In the genomic region with DNA sequence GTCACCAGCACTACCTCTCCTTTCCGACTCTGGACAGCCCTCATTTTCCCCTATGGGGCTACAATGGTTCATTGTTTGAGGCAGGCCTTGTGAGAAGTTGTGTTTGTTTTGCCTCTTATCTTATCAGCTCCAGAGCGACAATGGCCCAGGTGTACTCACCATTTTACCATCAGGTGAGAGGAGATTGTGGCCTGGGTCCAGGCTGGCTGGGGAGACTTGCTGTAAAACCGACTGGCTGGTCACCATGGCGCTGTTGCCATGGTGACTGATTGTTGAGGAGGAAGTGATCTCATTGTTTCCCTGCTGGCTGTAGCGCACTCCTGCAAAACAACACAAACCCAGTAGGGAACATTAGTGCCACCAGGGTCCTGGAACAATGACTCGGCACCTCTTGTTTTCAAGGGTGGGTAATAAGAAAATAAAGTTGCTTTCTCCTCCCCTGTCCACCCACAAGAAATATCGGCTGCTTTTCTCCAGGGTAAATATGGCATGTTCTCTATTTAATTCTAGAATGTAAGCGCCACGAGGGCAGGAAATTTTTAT, we compare ENCODE assay signal across 9 cellular contexts. TPM values are rescaled to one million over a fixed set of nuclear protein-coding genes. Genes with fewer than 3 reads are reported as not detected.
DNase-seq lines count a peak whose midpoint lies in the region; ATAC-seq and TF ChIP-seq lines count a peak whose summit lies in the region.
"Had no signal": no experiment of that assay in that cellular context is flagged by ENCODE, and none has a peak within 500 bp of the region (broad histone marks: within the 10 kb centered on the region; RNA-seq: fewer than 3 reads in every experiment).

No MANE protein-coding gene starts in this region.

- POLR2A ChIA-PET in SK-N-SH (lab: Yijun Ruan, JAX): no interaction called here

- peak; percentile 58 for DNase-seq in AG20443 (ENCODE audit: low spot score)
- peak; percentile 32 for DNase-seq in LHCN-M2 (ENCODE audit: low read depth)
- peak; percentile 40 for DNase-seq in SK-N-SH
- DNase-seq in iPS-NIHi7 (ENCODE audit: extremely low spot score): peak; percentile 94
- DNase-seq in GM19240 (ENCODE audit: insufficient read length, low spot score): no peak
- no peak for DNase-seq in activated effector memory CD4-positive, alpha-beta T cell treated with anti-CD3 and anti-CD28 coated beads, Interleukin-2, amount 50 U/mL, for 16 hours
- no peak for DNase-seq in SKM-1 (lab: John Stamatoyannopoulos, UW; ENCODE audit: unreplicated experiment)

- no peak for ATAC-seq in activated CD4-positive, CD25-positive, alpha-beta regulatory T cell treated with anti-CD3 and anti-CD28 coated beads, Interleukin-2, amount 50 U/mL, for 24 hours

- no peak overlapping the region for H3K27ac ChIP-seq in SK-N-SH (ENCODE audit: low read depth in 2 of 2, low read length in 1 of 2)
- H3K27ac ChIP-seq: epithelial cell of prostate had no signal

- TF ChIP-seq CTCF in SK-N-SH (IDR thresholded peaks at IDR 0.05): no peak

- H3K9me2 ChIP-seq in SK-N-SH: no peaks in the 10 kb centered on the region

- H3K4me3 ChIP-seq in SK-N-SH (ENCODE audit: low read depth in 2 of 2, low read length in 1 of 2): no peak overlapping the region

- CTCF ChIA-PET in SK-N-SH (lab: Yijun Ruan, JAX): no interaction called here

- H4K20me1 ChIP-seq in SK-N-SH (ENCODE audit: insufficient read depth): no peaks in the 10 kb centered on the region

- no peak for TF ChIP-seq RAD21 in SK-N-SH (IDR thresholded peaks at IDR 0.05; ENCODE audit: low read length)

- H3K9me3 ChIP-seq in SK-N-SH: no peaks in the 10 kb centered on the region

- WGBS in SK-N-SH (ENCODE audit: low lambda C conversion rate): 71% methylated on average over 9 of the region's 9 CpGs

- H3K79me2 ChIP-seq in SK-N-SH (ENCODE audit: insufficient read depth): no peaks in the 10 kb centered on the region

- H3F3A ChIP-seq in SK-N-SH (replicated peaks; ENCODE audit: insufficient read depth): peaks cover 4% of the 10 kb centered on the region

- TF ChIP-seq EP300 in SK-N-SH (IDR thresholded peaks at IDR 0.05; ENCODE audit: borderline replicate concordance in 1 of 2, low read depth in 1 of 2, low read length in 1 of 2): no peak

- H3K36me3 ChIP-seq in SK-N-SH (replicated peaks in 1 of 2; ENCODE audit: control insufficient read depth in 1 of 2, insufficient read depth in 2 of 2, low read length in 1 of 2): no peaks in the 10 kb centered on the region

- H2AFZ ChIP-seq in SK-N-SH (ENCODE audit: low read depth): no peak overlapping the region

- no peaks in the 10 kb centered on the region; a peak in 1 of 4 replicates for H3K4me1 ChIP-seq in SK-N-SH (ENCODE audit: control insufficient read depth in 1 of 2, insufficient read depth in 2 of 2, low read depth in 1 of 2, low read length in 1 of 2)

- H3K9ac ChIP-seq in SK-N-SH: no peak overlapping the region

- H3K4me2 ChIP-seq in SK-N-SH: no peak overlapping the region

- H3K27me3 ChIP-seq in SK-N-SH (ENCODE audit: insufficient read depth): no peaks in the 10 kb centered on the region

TF ChIP-seq in SK-N-SH, 30 proteins besides CTCF, POLR2A, EP300 and RAD21 (continues in another document):
- TF ChIP-seq, protein P1, sequence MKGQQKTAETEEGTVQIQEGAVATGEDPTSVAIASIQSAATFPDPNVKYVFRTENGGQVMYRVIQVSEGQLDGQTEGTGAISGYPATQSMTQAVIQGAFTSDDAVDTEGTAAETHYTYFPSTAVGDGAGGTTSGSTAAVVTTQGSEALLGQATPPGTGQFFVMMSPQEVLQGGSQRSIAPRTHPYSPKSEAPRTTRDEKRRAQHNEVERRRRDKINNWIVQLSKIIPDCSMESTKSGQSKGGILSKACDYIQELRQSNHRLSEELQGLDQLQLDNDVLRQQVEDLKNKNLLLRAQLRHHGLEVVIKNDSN (IDR thresholded peaks at IDR 0.05; ENCODE audit: borderline replicate concordance, low read depth): no peak
- TF ChIP-seq FOXM1 (IDR thresholded peaks at IDR 0.05; ENCODE audit: low read depth): no peak
- TF ChIP-seq, protein P2, sequence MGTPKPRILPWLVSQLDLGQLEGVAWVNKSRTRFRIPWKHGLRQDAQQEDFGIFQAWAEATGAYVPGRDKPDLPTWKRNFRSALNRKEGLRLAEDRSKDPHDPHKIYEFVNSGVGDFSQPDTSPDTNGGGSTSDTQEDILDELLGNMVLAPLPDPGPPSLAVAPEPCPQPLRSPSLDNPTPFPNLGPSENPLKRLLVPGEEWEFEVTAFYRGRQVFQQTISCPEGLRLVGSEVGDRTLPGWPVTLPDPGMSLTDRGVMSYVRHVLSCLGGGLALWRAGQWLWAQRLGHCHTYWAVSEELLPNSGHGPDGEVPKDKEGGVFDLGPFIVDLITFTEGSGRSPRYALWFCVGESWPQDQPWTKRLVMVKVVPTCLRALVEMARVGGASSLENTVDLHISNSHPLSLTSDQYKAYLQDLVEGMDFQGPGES (IDR thresholded peaks at IDR 0.05; ENCODE audit: low read depth, low read length): no peak
- no peak for TF ChIP-seq NFIC (IDR thresholded peaks at IDR 0.05; ENCODE audit: borderline replicate concordance)
- TF ChIP-seq GATA2 (CRISPR knock-in tag; IDR thresholded peaks at IDR 0.05): no peak
- TF ChIP-seq, protein P3, sequence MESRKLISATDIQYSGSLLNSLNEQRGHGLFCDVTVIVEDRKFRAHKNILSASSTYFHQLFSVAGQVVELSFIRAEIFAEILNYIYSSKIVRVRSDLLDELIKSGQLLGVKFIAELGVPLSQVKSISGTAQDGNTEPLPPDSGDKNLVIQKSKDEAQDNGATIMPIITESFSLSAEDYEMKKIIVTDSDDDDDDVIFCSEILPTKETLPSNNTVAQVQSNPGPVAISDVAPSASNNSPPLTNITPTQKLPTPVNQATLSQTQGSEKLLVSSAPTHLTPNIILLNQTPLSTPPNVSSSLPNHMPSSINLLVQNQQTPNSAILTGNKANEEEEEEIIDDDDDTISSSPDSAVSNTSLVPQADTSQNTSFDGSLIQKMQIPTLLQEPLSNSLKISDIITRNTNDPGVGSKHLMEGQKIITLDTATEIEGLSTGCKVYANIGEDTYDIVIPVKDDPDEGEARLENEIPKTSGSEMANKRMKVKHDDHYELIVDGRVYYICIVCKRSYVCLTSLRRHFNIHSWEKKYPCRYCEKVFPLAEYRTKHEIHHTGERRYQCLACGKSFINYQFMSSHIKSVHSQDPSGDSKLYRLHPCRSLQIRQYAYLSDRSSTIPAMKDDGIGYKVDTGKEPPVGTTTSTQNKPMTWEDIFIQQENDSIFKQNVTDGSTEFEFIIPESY (IDR thresholded peaks at IDR 0.05; ENCODE audit: borderline replicate concordance, low read depth): no peak
- TF ChIP-seq JUND (IDR thresholded peaks at IDR 0.05): no peak
- TF ChIP-seq TEAD4 (IDR thresholded peaks at IDR 0.05; ENCODE audit: borderline replicate concordance, insufficient read depth): no peak
- no peak for TF ChIP-seq POLR2AphosphoS5 (IDR thresholded peaks at IDR 0.05; ENCODE audit: low read depth, low read length)
- no peak for TF ChIP-seq RCOR1 (IDR thresholded peaks at IDR 0.05; ENCODE audit: low read length)
- TF ChIP-seq SIN3A (IDR thresholded peaks at IDR 0.05; ENCODE audit: borderline replicate concordance, low read depth, low read length): no peak
- no peak for TF ChIP-seq FOSL2 (IDR thresholded peaks at IDR 0.05; ENCODE audit: borderline replicate concordance, low read depth)
- TF ChIP-seq MXI1 (IDR thresholded peaks at IDR 0.05; ENCODE audit: low read depth, low read length): no peak
- TF ChIP-seq YY1 (IDR thresholded peaks at IDR 0.05; ENCODE audit: low read depth): no peak
- TF ChIP-seq, protein P4, sequence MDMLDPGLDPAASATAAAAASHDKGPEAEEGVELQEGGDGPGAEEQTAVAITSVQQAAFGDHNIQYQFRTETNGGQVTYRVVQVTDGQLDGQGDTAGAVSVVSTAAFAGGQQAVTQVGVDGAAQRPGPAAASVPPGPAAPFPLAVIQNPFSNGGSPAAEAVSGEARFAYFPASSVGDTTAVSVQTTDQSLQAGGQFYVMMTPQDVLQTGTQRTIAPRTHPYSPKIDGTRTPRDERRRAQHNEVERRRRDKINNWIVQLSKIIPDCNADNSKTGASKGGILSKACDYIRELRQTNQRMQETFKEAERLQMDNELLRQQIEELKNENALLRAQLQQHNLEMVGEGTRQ (IDR thresholded peaks at IDR 0.05; ENCODE audit: borderline replicate concordance, low read depth, low read length): no peak
- TF ChIP-seq, protein P5, sequence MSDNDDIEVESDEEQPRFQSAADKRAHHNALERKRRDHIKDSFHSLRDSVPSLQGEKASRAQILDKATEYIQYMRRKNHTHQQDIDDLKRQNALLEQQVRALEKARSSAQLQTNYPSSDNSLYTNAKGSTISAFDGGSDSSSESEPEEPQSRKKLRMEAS (IDR thresholded peaks at IDR 0.05; ENCODE audit: low read depth): no peak
- no peak for TF ChIP-seq EZH2phosphoT487 (IDR thresholded peaks at IDR 0.05; ENCODE audit: borderline replicate concordance, low read depth)
- TF ChIP-seq, protein P6, sequence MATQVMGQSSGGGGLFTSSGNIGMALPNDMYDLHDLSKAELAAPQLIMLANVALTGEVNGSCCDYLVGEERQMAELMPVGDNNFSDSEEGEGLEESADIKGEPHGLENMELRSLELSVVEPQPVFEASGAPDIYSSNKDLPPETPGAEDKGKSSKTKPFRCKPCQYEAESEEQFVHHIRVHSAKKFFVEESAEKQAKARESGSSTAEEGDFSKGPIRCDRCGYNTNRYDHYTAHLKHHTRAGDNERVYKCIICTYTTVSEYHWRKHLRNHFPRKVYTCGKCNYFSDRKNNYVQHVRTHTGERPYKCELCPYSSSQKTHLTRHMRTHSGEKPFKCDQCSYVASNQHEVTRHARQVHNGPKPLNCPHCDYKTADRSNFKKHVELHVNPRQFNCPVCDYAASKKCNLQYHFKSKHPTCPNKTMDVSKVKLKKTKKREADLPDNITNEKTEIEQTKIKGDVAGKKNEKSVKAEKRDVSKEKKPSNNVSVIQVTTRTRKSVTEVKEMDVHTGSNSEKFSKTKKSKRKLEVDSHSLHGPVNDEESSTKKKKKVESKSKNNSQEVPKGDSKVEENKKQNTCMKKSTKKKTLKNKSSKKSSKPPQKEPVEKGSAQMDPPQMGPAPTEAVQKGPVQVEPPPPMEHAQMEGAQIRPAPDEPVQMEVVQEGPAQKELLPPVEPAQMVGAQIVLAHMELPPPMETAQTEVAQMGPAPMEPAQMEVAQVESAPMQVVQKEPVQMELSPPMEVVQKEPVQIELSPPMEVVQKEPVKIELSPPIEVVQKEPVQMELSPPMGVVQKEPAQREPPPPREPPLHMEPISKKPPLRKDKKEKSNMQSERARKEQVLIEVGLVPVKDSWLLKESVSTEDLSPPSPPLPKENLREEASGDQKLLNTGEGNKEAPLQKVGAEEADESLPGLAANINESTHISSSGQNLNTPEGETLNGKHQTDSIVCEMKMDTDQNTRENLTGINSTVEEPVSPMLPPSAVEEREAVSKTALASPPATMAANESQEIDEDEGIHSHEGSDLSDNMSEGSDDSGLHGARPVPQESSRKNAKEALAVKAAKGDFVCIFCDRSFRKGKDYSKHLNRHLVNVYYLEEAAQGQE (IDR thresholded peaks at IDR 0.05; ENCODE audit: low read depth, low read length): no peak

RNA-seq across cellular contexts. Expression of a gene that starts 34.4 kb away (rescaled TPM):
- not detected in 2 replicates for total RNA-seq in LHCN-M2 (2014; rRNA removed)
- not detected for polyA plus RNA-seq in LHCN-M2 (2012)
- not detected in 2 replicates for polyA plus RNA-seq in SK-N-SH (2012; rRNA removed)
- not detected in 2 replicates for polyA plus RNA-seq in SK-N-SH (2012; cell fraction: cytosol; rRNA removed)
- polyA plus RNA-seq in SK-N-SH (2012; cell fraction: nucleus; rRNA removed): not detected in 2 replicates

Comparison
In these comparisons a context has a peak if more than half of its experiments do, and no peak if none do; other contexts are left out.
1. DNase-seq: peak in AG20443 (single experiment), LHCN-M2 (single experiment), SK-N-SH (single experiment) and iPS-NIHi7 (single experiment); none in GM19240 (single experiment), activated effector memory CD4-positive, alpha-beta T cell treated with anti-CD3 and anti-CD28 coated beads, Interleukin-2, amount 50 U/mL, for 16 hours (single experiment) and SKM-1 (single experiment).